ENCODE assay signal across 9 cellular contexts in the genomic region with DNA sequence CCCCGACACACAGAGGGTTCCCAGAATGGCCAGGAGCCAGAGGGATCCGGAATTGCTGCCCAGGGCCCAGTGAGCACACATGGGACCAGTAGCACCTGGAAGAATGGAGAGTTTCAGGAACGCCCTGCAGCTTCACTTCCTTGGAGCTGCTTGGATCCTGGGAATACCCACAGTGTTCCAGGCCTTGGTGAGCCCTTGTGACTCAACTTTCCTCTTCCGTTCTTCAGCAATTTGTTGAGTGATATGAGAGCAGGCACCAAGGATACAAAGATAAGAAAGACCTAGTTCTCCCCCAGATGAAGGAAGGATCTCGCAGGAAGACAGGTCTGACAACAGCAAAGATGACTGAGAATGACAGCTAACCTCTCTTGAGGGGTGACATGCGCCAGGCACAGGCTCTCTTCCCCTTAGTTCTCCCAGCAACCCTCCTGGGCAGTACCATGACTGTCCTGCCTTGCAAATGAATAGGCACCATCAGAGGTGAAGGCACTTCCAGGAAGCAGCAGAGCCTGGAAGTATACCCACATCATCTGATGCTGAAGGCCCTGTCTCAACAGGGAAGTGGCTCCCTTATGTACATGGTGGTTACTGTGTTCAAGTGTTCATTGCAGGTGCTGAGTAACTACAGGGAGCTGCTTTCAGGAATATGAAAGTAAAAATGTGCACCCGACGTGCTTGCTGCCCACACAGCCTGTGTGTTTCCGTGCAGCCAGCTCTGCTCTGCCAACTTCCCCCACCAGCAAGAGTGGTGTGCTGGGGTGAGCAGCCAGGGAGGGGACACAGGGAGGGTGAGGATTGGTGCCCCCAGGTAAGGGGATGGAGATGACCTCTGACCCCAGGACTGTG.
DNase-seq lines count a peak whose midpoint lies in the region; ATAC-seq, FAIRE-seq and TF ChIP-seq lines count a peak whose summit lies in the region.
"Had no signal": no experiment of that assay in that cellular context is flagged by ENCODE, and none has a peak within 500 bp of the region (broad histone marks: within the 10 kb centered on the region; RNA-seq: fewer than 3 reads in every experiment).

No MANE protein-coding gene starts in this region.

- intact Hi-C loops in thyroid gland (cut with DNase I) = no loop called here

- H4K20me1 ChIP-seq in astrocyte (ENCODE audit: insufficient read depth, low read length) = no peaks in the 10 kb centered on the region

- H3K27ac Mint-ChIP-seq in astrocyte (ENCODE audit: unreplicated experiment) = peak overlapping the region; percentile 83

- H3K4me3 ChIP-seq in astrocyte (ENCODE audit: insufficient read depth, low read depth, low read length) (no peak overlapping the region), thyroid gland (replicated peaks in 1 of 3) (no peak overlapping the region)
- H3K4me3 ChIP-seq: GM23248 had no signal

- peaks cover 58% of the 10 kb centered on the region for H3K4me1 Mint-ChIP-seq in astrocyte (ENCODE audit: low read depth, unreplicated experiment)

- H3K9me3 ChIP-seq in astrocyte (ENCODE audit: insufficient read depth, low read depth, low read length) (no peaks in the 10 kb centered on the region), thyroid gland (no peaks in the 10 kb centered on the region)

- no peak overlapping the region for H2AFZ ChIP-seq in astrocyte (ENCODE audit: low read depth, low read length)
- H2AFZ ChIP-seq: GM23248 had no signal

- H3K9me3 Mint-ChIP-seq in astrocyte (ENCODE audit: unreplicated experiment) = no peaks in the 10 kb centered on the region

- FAIRE-seq in astrocyte (lab: Jason Lieb, UNC) = no peak

- H3K27me3 ChIP-seq in astrocyte (ENCODE audit: insufficient read depth, low read length) (no peaks in the 10 kb centered on the region), thyroid gland (no peaks in the 10 kb centered on the region)

- 80 to 87% methylated on average over 9 of the region's 9 CpGs for WGBS in thyroid gland, 2 donors

- H3K27me3 Mint-ChIP-seq in astrocyte (ENCODE audit: low read depth, unreplicated experiment) = no peaks in the 10 kb centered on the region

- H3K4me1 ChIP-seq in astrocyte (ENCODE audit: insufficient read depth, low read length) (peaks cover 47% of the 10 kb centered on the region), thyroid gland (peaks cover 19 to 69% of the 10 kb centered on the region in 2 donors)

- no peak for DNase-seq in astrocyte (ENCODE audit: low read depth)
- peak; percentile 27 for DNase-seq in stimulated activated CD4-positive, alpha-beta T cell treated with anti-CD3 and anti-CD28 coated beads, Interleukin-15, amount 100 ng/mL, for 24 hours
- DNase-seq in NCI-H1694 (lab: John Stamatoyannopoulos, UW) = no peak
- no peak for DNase-seq in thyroid gland
- no peak for DNase-seq in activated gamma-delta T cell treated with Interleukin-2 at 50 U/mL for 16 hours

- no peak for TF ChIP-seq POLR2A in thyroid gland (IDR thresholded peaks at IDR 0.05)

- peaks cover 7% of the 10 kb centered on the region for H3K36me3 ChIP-seq in astrocyte (ENCODE audit: insufficient read depth, low read length)
- H3K36me3 ChIP-seq in thyroid gland = no peaks in the 10 kb centered on the region

- no peak overlapping the region for H3K27ac ChIP-seq in astrocyte (ENCODE audit: low read depth, low read length)
- H3K27ac ChIP-seq in thyroid gland = peak overlapping the region in 1 of 3 donors; percentile 47
- H3K27ac ChIP-seq: GM23248 had no signal

- peaks cover 9% of the 10 kb centered on the region for H3K36me3 Mint-ChIP-seq in astrocyte (ENCODE audit: low read depth, unreplicated experiment)

- TF ChIP-seq CTCF in astrocyte (IDR thresholded peaks at IDR 0.05; ENCODE audit: insufficient read depth, low read depth, low read length) (no peak), thyroid gland (IDR thresholded peaks at IDR 0.05) (no peak)

- H3K79me2 ChIP-seq in astrocyte (ENCODE audit: insufficient read depth, low read length) = no peaks in the 10 kb centered on the region

- H3K4me3 Mint-ChIP-seq in astrocyte (ENCODE audit: unreplicated experiment) = no peak overlapping the region

- H3K9ac ChIP-seq in astrocyte (ENCODE audit: low read length) = no peak overlapping the region
- H3K9ac ChIP-seq: GM23248 had no signal

- no peak overlapping the region for H3K4me2 ChIP-seq in astrocyte (ENCODE audit: low read length)

- ATAC-seq in GM18907 (IDR thresholded peaks at IDR 0.05; ENCODE audit: unreplicated experiment) (peak; percentile 59), HG03354 (IDR thresholded peaks at IDR 0.05; ENCODE audit: poor library complexity, severe bottlenecking, unreplicated experiment) (peak; percentile 37), GM18517 (IDR thresholded peaks at IDR 0.05; ENCODE audit: unreplicated experiment) (no peak)
